ENCODE assay signal across 10 cellular contexts in genomic region chr13:33312150-33312908, GRCh38. TPM values are rescaled to one million over a fixed set of nuclear protein-coding genes. Genes with fewer than 3 reads are reported as not detected.
DNase-seq lines count a peak whose midpoint lies in the region; ATAC-seq and TF ChIP-seq lines count a peak whose summit lies in the region.
"Had no signal": no experiment of that assay in that cellular context is flagged by ENCODE, and none has a peak within 500 bp of the region (broad histone marks: within the 10 kb centered on the region; RNA-seq: fewer than 3 reads in every experiment).

No MANE protein-coding gene starts in this region.

- H3K36me3 Mint-ChIP-seq in activated CD4-positive, alpha-beta T cell treated with anti-CD3 and anti-CD28 coated beads, Interleukin-2, amount 10 ng/mL, durations not matched to agents 24 days and 14 days (ENCODE audit: low read depth) = no peaks in the 10 kb centered on the region
- H3K36me3 Mint-ChIP-seq in activated naive CD4-positive, alpha-beta T cell treated with anti-CD3 and anti-CD28 coated beads, Interleukin-2, amount 10 ng/mL, durations not matched to agents 7 days and 5 days = no peaks in the 10 kb centered on the region

- peaks cover 15% of the 10 kb centered on the region for H3K27me3 Mint-ChIP-seq in activated CD4-positive, alpha-beta T cell treated with anti-CD3 and anti-CD28 coated beads, Interleukin-2, amount 10 ng/mL, durations not matched to agents 24 days and 14 days
- no peaks in the 10 kb centered on the region for H3K27me3 Mint-ChIP-seq in activated naive CD4-positive, alpha-beta T cell treated with anti-CD3 and anti-CD28 coated beads, Interleukin-2, amount 10 ng/mL, durations not matched to agents 7 days and 5 days

- TF ChIP-seq EP300 in esophagus muscularis mucosa (IDR thresholded peaks at IDR 0.05) = no peak

- H3K9me3 ChIP-seq in esophagus muscularis mucosa = no peaks in the 10 kb centered on the region

- no peak overlapping the region for H3K18ac ChIP-seq in mesendoderm (ENCODE audit: low read length)

- DNase-seq in AG10803 (ENCODE audit: low read depth) (peak; percentile 25), NCI-H69 (lab: John Stamatoyannopoulos, UW) (peak; percentile 3), esophagus muscularis mucosa (ENCODE audit: extremely low spot score) (no peak), mesendoderm (peak; percentile 56), DMS79 treated with DMSO at 0.1 percent for 48 hours (lab: John Stamatoyannopoulos, UW) (no peak)
- DNase-seq in activated CD4-positive, alpha-beta T cell treated with anti-CD3 and anti-CD28 coated beads, Interleukin-2, amount 10 ng/mL, durations not matched to agents 24 days and 14 days = no peak
- no peak for DNase-seq in activated naive CD4-positive, alpha-beta T cell treated with anti-CD3 and anti-CD28 coated beads, Interleukin-2, amount 10 ng/mL, durations not matched to agents 7 days and 5 days
- DNase-seq: activated naive CD4-positive, alpha-beta T cell treated with anti-CD3 and anti-CD28 coated beads for 36 hours had no signal

- no peak overlapping the region for H4K8ac ChIP-seq in mesendoderm (ENCODE audit: low read depth, low read length)

- TF ChIP-seq CTCF in AG10803 (conservative IDR thresholded peaks at IDR 0.05; ENCODE audit: low read length) (peak; percentile 50), esophagus muscularis mucosa (IDR thresholded peaks at IDR 0.05) (peak; percentile 25 to 33 (median 28))

- H3K4me2 ChIP-seq in mesendoderm (ENCODE audit: low read length) = no peak overlapping the region
- H3K4me2 ChIP-seq: smooth muscle cell had no signal

- H3K79me2 ChIP-seq in mesendoderm (ENCODE audit: control insufficient read depth, insufficient read depth, low read length) = no peaks in the 10 kb centered on the region

- no peaks in the 10 kb centered on the region for H3K27me3 ChIP-seq in esophagus muscularis mucosa
- no peaks in the 10 kb centered on the region for H3K27me3 ChIP-seq in mesendoderm (ENCODE audit: insufficient read depth, low read length, poor library complexity)

- no peaks in the 10 kb centered on the region for H3K4me1 Mint-ChIP-seq in activated CD4-positive, alpha-beta T cell treated with anti-CD3 and anti-CD28 coated beads, Interleukin-2, amount 10 ng/mL, durations not matched to agents 24 days and 14 days
- H3K4me1 Mint-ChIP-seq in activated naive CD4-positive, alpha-beta T cell treated with anti-CD3 and anti-CD28 coated beads, Interleukin-2, amount 10 ng/mL, durations not matched to agents 7 days and 5 days = no peaks in the 10 kb centered on the region

- H3K4me3 ChIP-seq in AG10803 (ENCODE audit: low read length) (no peak overlapping the region), esophagus muscularis mucosa (no peak overlapping the region), mesendoderm (ENCODE audit: low read length) (no peak overlapping the region)
- H3K4me3 ChIP-seq: smooth muscle cell had no signal

- no peak overlapping the region for H3K56ac ChIP-seq in mesendoderm (ENCODE audit: low read length)

- H2AK5ac ChIP-seq in mesendoderm (ENCODE audit: low read length) = no peak overlapping the region

- H3K4me1 ChIP-seq in esophagus muscularis mucosa (peaks cover 13 to 23% (median 20%) of the 10 kb centered on the region in 4 donors), mesendoderm (ENCODE audit: control insufficient read depth, low read depth, low read length) (no peaks in the 10 kb centered on the region)

- H3K23ac ChIP-seq in mesendoderm (ENCODE audit: low read length) = no peak overlapping the region

- H3K36me3 ChIP-seq in esophagus muscularis mucosa (no peaks in the 10 kb centered on the region), mesendoderm (ENCODE audit: control insufficient read depth, insufficient read depth, low read length) (no peaks in the 10 kb centered on the region)

- no peak overlapping the region for H2BK15ac ChIP-seq in mesendoderm (replicated peaks; ENCODE audit: low read depth)

- H2BK5ac ChIP-seq in mesendoderm (ENCODE audit: low read length) = no peak overlapping the region

- no peak overlapping the region for H3K4ac ChIP-seq in mesendoderm (ENCODE audit: low read depth, low read length)

- CTCF ChIA-PET in activated naive CD4-positive, alpha-beta T cell treated with anti-CD3 and anti-CD28 coated beads, Interleukin-2, amount 10 ng/mL, durations not matched to agents 7 days and 5 days (lab: Charles Lee) = no interaction called here

- intact Hi-C loops in esophagus muscularis mucosa (cut with DNase I) = no loop called here
- intact Hi-C loops in activated CD4-positive, alpha-beta T cell treated with anti-CD3 and anti-CD28 coated beads, Interleukin-2, amount 10 ng/mL, durations not matched to agents 24 days and 14 days (cut with micrococcal nuclease) = no loop called here

- WGBS in esophagus muscularis mucosa = 59% methylated on average over 5 of the region's 5 CpGs
- WGBS in mesendoderm (ENCODE audit: extremely low coverage, insufficient coverage, low lambda C conversion rate) = no CpG with 5 or more reads among the region's 5 CpGs

- ATAC-seq in GM21367 (IDR thresholded peaks at IDR 0.05; ENCODE audit: unreplicated experiment) = no peak

- no peak overlapping the region for H3K9ac ChIP-seq in mesendoderm (ENCODE audit: low read length)

- peak overlapping the region in 1 of 4 donors; percentile 40 for H3K27ac ChIP-seq in esophagus muscularis mucosa (replicated peaks in 1 of 4)
- H3K27ac ChIP-seq in mesendoderm (ENCODE audit: low read depth, low read length) = no peak overlapping the region

- no peaks in the 10 kb centered on the region for H3K79me1 ChIP-seq in mesendoderm (ENCODE audit: low read length)

- no peak overlapping the region for H4K5ac ChIP-seq in mesendoderm (ENCODE audit: low read length)

- no peak overlapping the region for H3K27ac Mint-ChIP-seq in activated CD4-positive, alpha-beta T cell treated with anti-CD3 and anti-CD28 coated beads, Interleukin-2, amount 10 ng/mL, durations not matched to agents 24 days and 14 days
- H3K27ac Mint-ChIP-seq in activated naive CD4-positive, alpha-beta T cell treated with anti-CD3 and anti-CD28 coated beads, Interleukin-2, amount 10 ng/mL, durations not matched to agents 7 days and 5 days = no peak overlapping the region
- H3K27ac Mint-ChIP-seq: activated naive CD4-positive, alpha-beta T cell treated with anti-CD3 and anti-CD28 coated beads for 36 hours had no signal

- H3K4me3 Mint-ChIP-seq in activated CD4-positive, alpha-beta T cell treated with anti-CD3 and anti-CD28 coated beads, Interleukin-2, amount 10 ng/mL, durations not matched to agents 24 days and 14 days = no peak overlapping the region
- no peak overlapping the region for H3K4me3 Mint-ChIP-seq in activated naive CD4-positive, alpha-beta T cell treated with anti-CD3 and anti-CD28 coated beads, Interleukin-2, amount 10 ng/mL, durations not matched to agents 7 days and 5 days
- H3K4me3 Mint-ChIP-seq: activated naive CD4-positive, alpha-beta T cell treated with anti-CD3 and anti-CD28 coated beads for 36 hours had no signal

- H2BK120ac ChIP-seq in mesendoderm (ENCODE audit: low read depth, low read length) = no peak overlapping the region

- H3K9me3 Mint-ChIP-seq in activated CD4-positive, alpha-beta T cell treated with anti-CD3 and anti-CD28 coated beads, Interleukin-2, amount 10 ng/mL, durations not matched to agents 24 days and 14 days = peaks cover 3% of the 10 kb centered on the region
- H3K9me3 Mint-ChIP-seq in activated naive CD4-positive, alpha-beta T cell treated with anti-CD3 and anti-CD28 coated beads, Interleukin-2, amount 10 ng/mL, durations not matched to agents 7 days and 5 days = no peaks in the 10 kb centered on the region

- TF ChIP-seq POLR2A in esophagus muscularis mucosa (IDR thresholded peaks at IDR 0.05; ENCODE audit: low read depth) = no peak

RNA-seq across cellular contexts. Expression of gene STARD13, which starts 26.8 kb away (rescaled TPM):
- total RNA-seq in esophagus muscularis mucosa = 10 to 100 TPM; 44.9 to 59.2 (median 56.2) TPM
- polyA plus RNA-seq in mesendoderm (2013, experiment 1 of 2) = 1.7 TPM
- 2.0 TPM for polyA plus RNA-seq in mesendoderm (2013, experiment 2 of 2)
- 7.7 and 8.2 TPM in 2 replicates for total RNA-seq in activated CD4-positive, alpha-beta T cell treated with anti-CD3 and anti-CD28 coated beads, Interleukin-2, amount 10 ng/mL, durations not matched to agents 24 days and 14 days

Comparison
In these comparisons a context has a peak if more than half of its experiments do, and no peak if none do; other contexts are left out.
1. DNase-seq: peak in AG10803 (single experiment), NCI-H69 (single experiment) and mesendoderm (single experiment); none in esophagus muscularis mucosa (single experiment), DMS79 treated with DMSO at 0.1 percent for 48 hours (single experiment), activated CD4-positive, alpha-beta T cell treated with anti-CD3 and anti-CD28 coated beads, Interleukin-2, amount 10 ng/mL, durations not matched to agents 24 days and 14 days (single experiment) and activated naive CD4-positive, alpha-beta T cell treated with anti-CD3 and anti-CD28 coated beads, Interleukin-2, amount 10 ng/mL, durations not matched to agents 7 days and 5 days (single experiment).